Comparison of ENCODE assay signal across 8 cellular contexts in genomic region chr11:119093951-119094815, GRCh38. TPM values are rescaled to one million over a fixed set of nuclear protein-coding genes. Genes with fewer than 3 reads are reported as not detected.
A peak's percentile ranks its signal among the peaks of the same experiment; 100 is the strongest.
DNase-seq lines count a peak whose midpoint lies in the region; ATAC-seq and TF ChIP-seq lines count a peak whose summit lies in the region.

No MANE protein-coding gene starts in this region.

- H3K27me3 ChIP-seq in HCT116 (ENCODE audit: insufficient read depth, low read length): no peaks in the 10 kb centered on the region
- no peaks in the 10 kb centered on the region for H3K27me3 ChIP-seq in Panc1 (ENCODE audit: control insufficient read depth, insufficient read depth, low read length)
- H3K27me3 ChIP-seq in adipocyte (replicated peaks; ENCODE audit: control insufficient read depth, insufficient read depth, low read length): no peaks in the 10 kb centered on the region
- H3K27me3 ChIP-seq in skeletal muscle satellite cell (ENCODE audit: control insufficient read depth, insufficient read depth, low read length): no peaks in the 10 kb centered on the region

- TF ChIP-seq POLR2A in HCT116 (IDR thresholded peaks at IDR 0.05; ENCODE audit: borderline replicate concordance, extremely low read depth, insufficient read depth, insufficient read length): peak; percentile 57

- CTCF ChIA-PET in HCT116 (lab: Charles Lee) (interaction anchor here (1.1 to 2.6 kb wide), 3 partner anchors 8 to 244 kb away, joined by 3 to 20 read pairs (median 4); partner anchors contain the start of gene HMBS), Panc1 (lab: Charles Lee) (no interaction called here)

- H3K4me3 ChIP-seq in HCT116 (replicated peaks in 1 of 2; ENCODE audit: low read depth in 1 of 2, low read length in 2 of 2): peak overlapping the region; percentile 83 to 97
- H3K4me3 ChIP-seq in Panc1 (ENCODE audit: low read depth in 2 of 2, low read length in 2 of 2): peak overlapping the region; percentile 81 to 94
- H3K4me3 ChIP-seq in adipocyte (ENCODE audit: low read length): peak overlapping the region; percentile 91
- peak overlapping the region; percentile 79 for H3K4me3 ChIP-seq in skeletal muscle satellite cell (ENCODE audit: low read length)

- H3K9me3 ChIP-seq in HCT116 (ENCODE audit: control insufficient read depth in 1 of 2, insufficient read depth in 1 of 2, low read depth in 1 of 2, low read length in 2 of 2) (no peaks in the 10 kb centered on the region), Panc1 (ENCODE audit: control insufficient read depth, insufficient read depth, low read depth, low read length) (no peaks in the 10 kb centered on the region), adipocyte (ENCODE audit: control insufficient read depth, low read length) (no peaks in the 10 kb centered on the region), skeletal muscle satellite cell (replicated peaks; ENCODE audit: low read length) (no peaks in the 10 kb centered on the region)

- peaks cover 14 to 45% of the 10 kb centered on the region in 2 experiments for H3K36me3 ChIP-seq in HCT116 (ENCODE audit: control insufficient read depth in 1 of 2, insufficient read depth in 2 of 2, low read length in 2 of 2)
- H3K36me3 ChIP-seq in Panc1 (ENCODE audit: control insufficient read depth, insufficient read depth, low read length): peaks cover 12% of the 10 kb centered on the region
- H3K36me3 ChIP-seq in adipocyte (ENCODE audit: control insufficient read depth, insufficient read depth, low read length, severe bottlenecking): peaks cover 59% of the 10 kb centered on the region
- peaks cover 51% of the 10 kb centered on the region for H3K36me3 ChIP-seq in skeletal muscle satellite cell (ENCODE audit: insufficient read depth, low read length)

- POLR2A ChIA-PET in HCT116 (lab: Charles Lee) (interaction anchor here (0.9 to 2.6 kb wide), 10 partner anchors 8 to 267 kb away, joined by 3 to 27 read pairs (median 4); partner anchors contain the start of genes C2CD2L, HINFP, HMBS and NLRX1), Panc1 (lab: Charles Lee) (interaction anchor here (0.6 to 0.7 kb wide), 2 partner anchors 9 to 116 kb away, joined by 3 read pairs; no protein-coding TSS in a partner anchor)

- no peak overlapping the region for H2AFZ ChIP-seq in HCT116 (ENCODE audit: low read depth, low read length, poor library complexity, severe bottlenecking)

- H4K20me1 ChIP-seq in HCT116 (ENCODE audit: insufficient read depth): peaks cover 11% of the 10 kb centered on the region; the same call in 1 of the 2 replicates

- peak overlapping the region; percentile 93 for H3K27ac ChIP-seq in HCT116 (ENCODE audit: low read depth, low read length)
- H3K27ac ChIP-seq in Panc1 (ENCODE audit: low read length): peak overlapping the region; percentile 84

- no peaks in the 10 kb centered on the region for H3K9me2 ChIP-seq in HCT116 (ENCODE audit: insufficient read depth)

- RAD21 ChIA-PET in HCT116 (lab: Charles Lee; ENCODE audit: low non-redundant PET in 1 of 2, low total read pairs in 2 of 2, uncharacterized antibody in 2 of 2, unreplicated experiment in 2 of 2): interaction anchor here in 1 of 2 experiments (0.6 kb wide), 1 partner anchor 33 kb away, joined by 9 read pairs; no protein-coding TSS in a partner anchor

- peak; percentile 5 for ATAC-seq in HCT116
- ATAC-seq in Panc1: no peak; the same call in 1 of the 2 replicates
- ATAC-seq in HG03135 (IDR thresholded peaks at IDR 0.05; ENCODE audit: unreplicated experiment): no peak

- in situ Hi-C loops in Panc1 (cut with HindIII; ENCODE audit: low pct_unique_long_range_greater_than_20kb, low sequenced_read_pairs): no loop called here

- H3K79me2 ChIP-seq in HCT116 (ENCODE audit: insufficient read depth, low read length): peaks cover 36% of the 10 kb centered on the region

- no peak for TF ChIP-seq RAD21 in HCT116 (IDR thresholded peaks at IDR 0.05; ENCODE audit: low read depth)

- H3K4me1 ChIP-seq in HCT116 (ENCODE audit: control insufficient read depth in 1 of 2, insufficient read depth in 2 of 2, low read length in 2 of 2) (peaks cover 12 to 23% of the 10 kb centered on the region in 2 experiments), Panc1 (ENCODE audit: control insufficient read depth, insufficient read depth, low read length) (peaks cover 18% of the 10 kb centered on the region), adipocyte (ENCODE audit: control insufficient read depth, insufficient read depth, low read length) (peaks cover 13% of the 10 kb centered on the region), skeletal muscle satellite cell (ENCODE audit: control insufficient read depth, insufficient read depth, low read length) (peaks cover 21% of the 10 kb centered on the region)

- BruUV-seq in HCT116 (replicated peaks; lab: Mats Ljungman, UMichigan): no TSS peak
- TSS peak; percentile 87 for BruUV-seq in Panc1 (replicated peaks; lab: Mats Ljungman, UMichigan)

- TF ChIP-seq CTCF in HCT116 (IDR thresholded peaks at IDR 0.05 in 2 of 3, conservative IDR thresholded peaks at IDR 0.05 in 1 of 3; ENCODE audit: borderline replicate concordance in 1 of 3, insufficient read depth in 1 of 3, low read depth in 2 of 3, low read length in 2 of 3) (no peak), Panc1 (IDR thresholded peaks at IDR 0.05) (no peak)

- H3K9ac ChIP-seq in HCT116 (ENCODE audit: low read length): peak overlapping the region; percentile 99
- H3K9ac ChIP-seq in adipocyte (ENCODE audit: low read length): peak overlapping the region; percentile 88
- H3K9ac ChIP-seq in skeletal muscle satellite cell (ENCODE audit: low read depth, low read length): peak overlapping the region; percentile 90

- H3K4me2 ChIP-seq in HCT116 (ENCODE audit: low read length): peak overlapping the region; percentile 80
- H3K4me2 ChIP-seq in skeletal muscle satellite cell (ENCODE audit: low read length): peak overlapping the region; percentile 85

- DNase-seq in EL (peak; percentile 40), HCT116 (ENCODE audit: low read depth, low spot score) (no peak), Panc1 (ENCODE audit: low read depth, low spot score) (no peak), adipocyte (ENCODE audit: low read depth) (peak; percentile 62), hepatic stellate cell (ENCODE audit: low spot score) (peak; percentile 37), NCI-H128 (lab: John Stamatoyannopoulos, UW; ENCODE audit: unreplicated experiment) (no peak)

- intact Hi-C loops in HCT116 (cut with micrococcal nuclease) (no loop called here), Panc1 (cut with micrococcal nuclease; ENCODE audit: unreplicated experiment) (no loop called here)

TF ChIP-seq in HCT116, 20 proteins besides CTCF, POLR2A, EP300 and RAD21:
- peak; percentile 49 for TF ChIP-seq POLR2AphosphoS5 (IDR thresholded peaks at IDR 0.05; ENCODE audit: low read depth, low read length)
- TF ChIP-seq EZH2phosphoT487 (IDR thresholded peaks at IDR 0.05; ENCODE audit: borderline replicate concordance): no peak

RNA-seq across cellular contexts. Expression of gene DPAGT1, which starts 7.5 kb away (rescaled TPM):
- total RNA-seq in HCT116 (2021; ENCODE audit: unreplicated experiment): 45.1 TPM
- polyA plus RNA-seq in HCT116 (2012): 33.2 and 36.2 TPM in 2 replicates
- total RNA-seq in Panc1 (2021; ENCODE audit: unreplicated experiment): 72.1 TPM
- 63.4 TPM for polyA plus RNA-seq in Panc1 (2012; ENCODE audit: insufficient read length)
- 21.3 and 31.2 TPM in 2 replicates for total RNA-seq in skeletal muscle satellite cell (2012; rRNA removed)

RNA-seq across cellular contexts. Expression of gene HMBS, which starts 9.5 kb away (rescaled TPM):
- total RNA-seq in HCT116 (2021; ENCODE audit: unreplicated experiment) (69.0 TPM), Panc1 (2021; ENCODE audit: unreplicated experiment) (61.6 TPM)
- 64.7 and 73.9 TPM in 2 replicates for polyA plus RNA-seq in HCT116 (2012)
- polyA plus RNA-seq in Panc1 (2012; ENCODE audit: insufficient read length): 55.6 TPM
- 10.5 and 15.0 TPM in 2 replicates for total RNA-seq in skeletal muscle satellite cell (2012; rRNA removed)

RNA-seq across cellular contexts. Expression of gene C2CD2L, which starts 13.0 kb away (rescaled TPM):
- total RNA-seq in HCT116 (2021; ENCODE audit: unreplicated experiment) (12.4 TPM), Panc1 (2021; ENCODE audit: unreplicated experiment) (10.1 TPM)
- polyA plus RNA-seq in HCT116 (2012): 10.3 and 12.1 TPM in 2 replicates
- 11.3 TPM for polyA plus RNA-seq in Panc1 (2012; ENCODE audit: insufficient read length)
- 2.8 and 3.0 TPM in 2 replicates for total RNA-seq in skeletal muscle satellite cell (2012; rRNA removed)

RNA-seq across cellular contexts. Expression of gene VPS11, which starts 26.6 kb away (rescaled TPM):
- 20.4 TPM for total RNA-seq in HCT116 (2021; ENCODE audit: unreplicated experiment)
- polyA plus RNA-seq in HCT116 (2012): 24.5 and 26.4 TPM in 2 replicates
- total RNA-seq in Panc1 (2021; ENCODE audit: unreplicated experiment): 28.2 TPM
- polyA plus RNA-seq in Panc1 (2012; ENCODE audit: insufficient read length): 28.5 TPM
- total RNA-seq in skeletal muscle satellite cell (2012; rRNA removed): 18.6 and 21.0 TPM in 2 replicates

RNA-seq across cellular contexts. Expression of gene HINFP, which starts 27.2 kb away (rescaled TPM):
- total RNA-seq in HCT116 (2021; ENCODE audit: unreplicated experiment) (38.1 TPM), Panc1 (2021; ENCODE audit: unreplicated experiment) (52.7 TPM)
- polyA plus RNA-seq in HCT116 (2012): 26.4 and 30.5 TPM in 2 replicates
- 34.0 TPM for polyA plus RNA-seq in Panc1 (2012; ENCODE audit: insufficient read length)
- 8.3 and 10.4 TPM in 2 replicates for total RNA-seq in skeletal muscle satellite cell (2012; rRNA removed)

Comparison
In these comparisons a context has a peak if more than half of its experiments do, and no peak if none do; other contexts are left out.
1. DNase-seq: peak in EL (single experiment), adipocyte (single experiment) and hepatic stellate cell (single experiment); none in HCT116 (single experiment), Panc1 (single experiment) and NCI-H128 (single experiment).
2. Peak in every context shown above with its lines, with median percentiles within 50 percentile points of each other: H3K4me3 ChIP-seq and H3K9ac ChIP-seq.